ENCODE assay signal across 20 cellular contexts in the genomic region with DNA sequence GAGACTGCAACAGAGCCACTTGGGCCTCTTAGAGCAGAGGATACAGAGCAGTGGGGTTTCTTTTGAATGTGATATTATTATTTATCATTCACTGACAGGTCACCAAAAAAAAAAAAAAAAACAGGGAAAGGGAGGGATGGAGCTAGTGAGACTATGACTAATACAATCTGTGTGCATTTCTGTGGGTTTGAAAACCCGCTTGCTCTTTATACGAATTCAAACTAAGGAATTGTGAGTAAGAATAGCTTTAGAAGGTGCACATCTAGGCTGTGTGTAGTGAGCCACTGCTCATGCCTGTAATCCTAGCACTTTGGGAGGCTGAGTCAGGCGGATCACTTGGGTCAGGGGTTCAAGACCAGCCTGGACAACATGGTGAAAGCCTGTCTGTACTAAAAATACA.
DNase-seq lines count a peak whose midpoint lies in the region; ATAC-seq, FAIRE-seq and TF ChIP-seq lines count a peak whose summit lies in the region.
"Had no signal": no experiment of that assay in that cellular context is flagged by ENCODE, and none has a peak within 500 bp of the region (broad histone marks: within the 10 kb centered on the region; RNA-seq: fewer than 3 reads in every experiment).

No MANE protein-coding gene starts in this region.

- in situ Hi-C loops in astrocyte of the spinal cord (cut with HindIII; ENCODE audit: low sequenced_read_pairs): no loop called here

- H3K36me3 ChIP-seq in PC-3 (ENCODE audit: low read depth, low read length): no peaks in the 10 kb centered on the region

- TF ChIP-seq CTCF in PC-3 (conservative IDR thresholded peaks at IDR 0.05; ENCODE audit: low read depth, low read length) (no peak), astrocyte of the spinal cord (IDR thresholded peaks at IDR 0.05; ENCODE audit: low read depth, low read length) (no peak), nephron progenitor cell (IDR thresholded peaks at IDR 0.05) (no peak)

- no peak overlapping the region for H3K9ac ChIP-seq in PC-3 (ENCODE audit: low read length)
- H3K9ac ChIP-seq: KMS-11 had no signal

- no peaks in the 10 kb centered on the region for H3K4me1 ChIP-seq in PC-3 (ENCODE audit: insufficient read depth, low read length)

- no peaks in the 10 kb centered on the region for H3F3A ChIP-seq in PC-3 (ENCODE audit: low read length, unreplicated experiment)

- BruUV-seq in PC-3 (replicated peaks; lab: Mats Ljungman, UMichigan): no TSS peak

- no peak for ATAC-seq in PC-3
- ATAC-seq: HCT116, Panc1 had no signal

- no peak overlapping the region for H3K27ac ChIP-seq in PC-3 (ENCODE audit: low read length)
- H3K27ac ChIP-seq: KMS-11, SK-N-MC had no signal

- H3K9me3 Mint-ChIP-seq in nephron progenitor cell: peaks cover 43% of the 10 kb centered on the region

- peaks cover 8% of the 10 kb centered on the region for H3K36me3 Mint-ChIP-seq in nephron progenitor cell (ENCODE audit: low read depth)

- no peaks in the 10 kb centered on the region for H3K79me2 ChIP-seq in PC-3 (ENCODE audit: low read length)

- H3K27ac Mint-ChIP-seq in nephron progenitor cell: no peak overlapping the region
- H3K27ac Mint-ChIP-seq: IgD-negative memory B cell had no signal

- no peak overlapping the region for H2AFZ ChIP-seq in PC-3 (ENCODE audit: low read length)

- H3K4me1 Mint-ChIP-seq in nephron progenitor cell: no peaks in the 10 kb centered on the region

- H3K9me2 ChIP-seq in PC-3 (replicated peaks; ENCODE audit: low read length): no peaks in the 10 kb centered on the region

- no peak for FAIRE-seq in urothelium cell line (lab: Jason Lieb, UNC)

- intact Hi-C loops in PC-3 (cut with micrococcal nuclease): no loop called here

- peaks cover 10% of the 10 kb centered on the region; the same call in 1 of the 2 replicates for H3K27me3 ChIP-seq in PC-3 (ENCODE audit: low read length)

- peaks cover 8% of the 10 kb centered on the region for H3K27me3 Mint-ChIP-seq in nephron progenitor cell (ENCODE audit: low read depth, poor library complexity)

- CTCF ChIA-PET in PC-3 (lab: Charles Lee): no interaction called here

- POLR2A ChIA-PET in PC-3 (lab: Charles Lee; ENCODE audit: unreplicated experiment): no interaction called here

- H3K4me3 ChIP-seq in PC-3 (ENCODE audit: low read length): no peak overlapping the region
- H3K4me3 ChIP-seq in astrocyte of the spinal cord (ENCODE audit: low read depth, low read length): no peak overlapping the region
- H3K4me3 ChIP-seq: SK-N-MC had no signal

- no peak overlapping the region for H3K4me2 ChIP-seq in PC-3 (ENCODE audit: low read length)
- H3K4me2 ChIP-seq: KMS-11 had no signal

- H3K4me3 Mint-ChIP-seq in nephron progenitor cell: no peak overlapping the region
- H3K4me3 Mint-ChIP-seq: IgD-negative memory B cell had no signal

- no peaks in the 10 kb centered on the region for H3K9me3 ChIP-seq in PC-3 (ENCODE audit: low read length)

- H4K20me1 ChIP-seq in PC-3 (ENCODE audit: low read length): no peaks in the 10 kb centered on the region

- DNase-seq in ELR (ENCODE audit: low read depth): peak; percentile 9
- DNase-seq in PC-3: peak; percentile 19
- DNase-seq in astrocyte of the spinal cord (ENCODE audit: low read depth, low spot score): peak; percentile 3
- peak; percentile 38 for DNase-seq in urothelium cell line (ENCODE audit: low spot score)
- no peak for DNase-seq in NCI-H128 (lab: John Stamatoyannopoulos, UW; ENCODE audit: unreplicated experiment)
- DNase-seq in NCI-H2081 treated with DMSO at 0.1 percent for 48 hours (lab: John Stamatoyannopoulos, UW): no peak
- DNase-seq in nephron progenitor cell: no peak
- DNase-seq: DMS153, DND-41, NCI-H1092 treated with DMSO at 0.1 percent for 48 hours, NCI-H1436 treated with DMSO at 0.1 percent for 48 hours, NCI-H187 treated with DMSO at 0.1 percent for 48 hours, NCI-H2227 treated with DMSO at 0.1 percent for 48 hours, NCI-H526 treated with DMSO at 0.1 percent for 48 hours, SIG-M5 had no signal

Comparison
In these comparisons a context has a peak if more than half of its experiments do, and no peak if none do; other contexts are left out.
1. DNase-seq: peak in ELR (single experiment), PC-3 (single experiment), astrocyte of the spinal cord (single experiment) and urothelium cell line (single experiment); none in NCI-H128 (single experiment), NCI-H2081 treated with DMSO at 0.1 percent for 48 hours (single experiment) and nephron progenitor cell (single experiment).